ENCODE assay signal across 11 cellular contexts in the genomic region with DNA sequence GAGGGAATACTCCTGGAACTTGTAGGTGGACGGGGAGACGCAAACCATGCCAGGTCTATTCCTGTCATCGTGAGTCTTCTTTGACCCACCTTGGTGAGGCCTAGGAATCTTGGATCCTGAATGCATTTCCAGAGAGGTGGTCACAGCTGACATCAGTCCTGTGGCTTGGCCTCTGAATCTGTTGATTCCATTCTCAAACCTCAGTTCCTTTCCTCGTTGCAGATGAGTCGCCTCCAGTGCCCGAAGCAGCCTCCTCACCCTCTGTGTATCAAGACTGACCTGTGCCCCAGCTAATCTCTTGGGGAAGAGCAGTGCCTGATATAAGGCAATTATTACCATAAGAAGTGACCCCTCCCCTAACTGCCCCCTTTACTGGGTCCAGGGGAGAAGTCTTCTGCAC.
DNase-seq lines count a peak whose midpoint lies in the region; ATAC-seq, FAIRE-seq and TF ChIP-seq lines count a peak whose summit lies in the region.
"Had no signal": no experiment of that assay in that cellular context is flagged by ENCODE, and none has a peak within 500 bp of the region (broad histone marks: within the 10 kb centered on the region; RNA-seq: fewer than 3 reads in every experiment).

No MANE protein-coding gene starts in this region.

- no peak overlapping the region for H3K4me3 ChIP-seq in RWPE2 (ENCODE audit: severe bottlenecking)
- no peak overlapping the region for H3K4me3 ChIP-seq in rectal smooth muscle tissue (ENCODE audit: low read length)
- no peak overlapping the region for H3K4me3 ChIP-seq in body of pancreas
- H3K4me3 ChIP-seq: BLaER1 had no signal

- intact Hi-C loops in body of pancreas (cut with DNase I): no loop called here

- ATAC-seq in RWPE2 (ENCODE audit: low read depth): peak; percentile 53; the same call in 2 of the 3 replicates
- ATAC-seq in body of pancreas: no peak

- no peak overlapping the region for H3K9ac ChIP-seq in rectal smooth muscle tissue (ENCODE audit: low read length)
- H3K9ac ChIP-seq: BLaER1 had no signal

- TF ChIP-seq CTCF in RWPE2 (IDR thresholded peaks at IDR 0.05; ENCODE audit: poor library complexity, severe bottlenecking) (no peak), body of pancreas (IDR thresholded peaks at IDR 0.05) (no peak)

- DNase-seq in DMS53 treated with DMSO at 0.1 percent for 48 hours (lab: John Stamatoyannopoulos, UW; ENCODE audit: unreplicated experiment): peak; percentile 44
- no peak for DNase-seq in RWPE2 (ENCODE audit: low spot score)
- peak; percentile 56 for DNase-seq in fibroblast of gingiva (ENCODE audit: low read depth)
- no peak for DNase-seq in body of pancreas
- DNase-seq in DMS79 (lab: John Stamatoyannopoulos, UW): no peak
- DNase-seq in dedifferentiated amniotic fluid mesenchymal stem cell (ENCODE audit: extremely low spot score): no peak
- no peak for DNase-seq in GM19239 (ENCODE audit: insufficient read length, low spot score)
- DNase-seq: naive B cell, NCI-H345 had no signal

- H3K27me3 ChIP-seq in RWPE2 (ENCODE audit: insufficient read depth, poor library complexity, severe bottlenecking) (no peaks in the 10 kb centered on the region), rectal smooth muscle tissue (ENCODE audit: control insufficient read depth, insufficient read depth, low read length) (no peaks in the 10 kb centered on the region), body of pancreas (no peaks in the 10 kb centered on the region)
- H3K27me3 ChIP-seq: BLaER1 had no signal

- TF ChIP-seq POLR2A in body of pancreas (IDR thresholded peaks at IDR 0.05): no peak

- WGBS in body of pancreas, 2 donors: 87% methylated on average over 6 of the region's 6 CpGs

- H3K36me3 ChIP-seq in RWPE2 (ENCODE audit: low read depth): no peaks in the 10 kb centered on the region
- H3K36me3 ChIP-seq in rectal smooth muscle tissue (ENCODE audit: control insufficient read depth, insufficient read depth, low read length): peaks cover 3% of the 10 kb centered on the region
- H3K36me3 ChIP-seq in body of pancreas (replicated peaks in 1 of 2; ENCODE audit: insufficient read depth in 1 of 2, low read depth in 2 of 2): no peaks in the 10 kb centered on the region
- H3K36me3 ChIP-seq: BLaER1 had no signal

- H3K9me3 ChIP-seq in RWPE2 (ENCODE audit: severe bottlenecking) (no peaks in the 10 kb centered on the region), body of pancreas (no peaks in the 10 kb centered on the region)
- H3K9me3 ChIP-seq: BLaER1 had no signal

- H3K27ac ChIP-seq in RWPE2 (ENCODE audit: poor library complexity, severe bottlenecking) (no peak overlapping the region), rectal smooth muscle tissue (ENCODE audit: low read depth, low read length) (peak overlapping the region; percentile 76), body of pancreas (peak overlapping the region in 1 of 4 donors; percentile 1)
- H3K27ac ChIP-seq: BLaER1 had no signal

- H3K4me1 ChIP-seq in RWPE2 (ENCODE audit: insufficient read depth, poor library complexity, severe bottlenecking) (peaks cover 3% of the 10 kb centered on the region), rectal smooth muscle tissue (ENCODE audit: control insufficient read depth, insufficient read depth, low read length) (peaks cover 6% of the 10 kb centered on the region), body of pancreas (peaks cover 13% of the 10 kb centered on the region)

- FAIRE-seq in GM19239 (lab: Jason Lieb, UNC): no peak

Comparison
In these comparisons a context has a peak if more than half of its experiments do, and no peak if none do; other contexts are left out.
1. DNase-seq: peak in DMS53 treated with DMSO at 0.1 percent for 48 hours (single experiment) and fibroblast of gingiva (single experiment); none in RWPE2 (single experiment), body of pancreas (0 of 4), DMS79 (single experiment), dedifferentiated amniotic fluid mesenchymal stem cell (single experiment) and GM19239 (single experiment).